In the genomic region with DNA sequence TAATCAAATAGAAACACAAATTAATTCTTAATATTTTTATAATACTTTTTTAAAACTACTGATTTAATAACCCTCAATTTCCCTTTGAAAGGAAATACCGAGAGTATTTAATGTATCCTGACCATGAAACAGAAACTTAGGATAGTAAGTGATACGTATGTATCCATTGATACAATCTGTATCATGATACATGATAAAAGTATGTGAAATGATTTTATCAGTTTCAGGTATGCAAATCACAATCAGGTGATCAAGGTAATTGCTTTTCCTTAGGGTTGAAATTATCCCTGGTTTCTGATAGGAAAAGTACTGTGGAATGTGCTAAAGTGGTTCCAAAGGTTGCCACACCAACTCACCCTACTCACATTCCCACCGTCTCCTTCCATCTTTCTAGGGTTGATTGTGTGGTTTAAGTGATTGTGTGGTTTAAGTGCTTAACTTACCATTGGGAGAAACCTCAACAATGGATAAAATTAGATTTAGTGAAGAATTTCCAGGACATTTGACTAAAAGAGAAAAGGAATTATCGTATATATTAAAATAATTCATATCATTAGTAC, we compare ENCODE assay signal across 22 cellular contexts.
DNase-seq lines count a peak whose midpoint lies in the region; ATAC-seq and TF ChIP-seq lines count a peak whose summit lies in the region.
"Had no signal": no experiment of that assay in that cellular context is flagged by ENCODE, and none has a peak within 500 bp of the region (broad histone marks: within the 10 kb centered on the region; RNA-seq: fewer than 3 reads in every experiment).

No MANE protein-coding gene starts in this region.

- intact Hi-C loops in IMR-90 (cut with micrococcal nuclease), result no loop called here

- no peak overlapping the region for H3K18ac ChIP-seq in IMR-90 (ENCODE audit: low read depth, low read length)

- WGBS in IMR-90 (ENCODE audit: extremely low coverage in 2 of 2, insufficient read length in 1 of 2), 2 experiments, result no CpG with 5 or more reads among the region's 4 CpGs

- DNase-seq in AG10803 (ENCODE audit: low read depth) (peak; percentile 17), IMR-90 (no peak), astrocyte of the hippocampus (ENCODE audit: low read depth, low spot score) (peak; percentile 50), osteocyte (ENCODE audit: extremely low spot score, unreplicated experiment) (no peak), hippocampal formation (lab: John Stamatoyannopoulos, UW) (no peak), T-helper 2 cell (no peak), substantia nigra (lab: John Stamatoyannopoulos, UW) (no peak)
- DNase-seq: CD4-positive, CD25-positive, alpha-beta regulatory T cell; DMS53; H7; NCI-H1092; NCI-H1417 treated with DMSO at 0.1 percent for 48 hours; NCI-H1694 treated with DMSO at 0.1 percent for 48 hours; NCI-H2081; NCI-H2227 treated with DMSO at 0.1 percent for 48 hours; NCI-H69; Right ventricle myocardium superior; RPMI8226 had no signal

- peak overlapping the region; percentile 48; the same call in 1 of the 3 replicates for H2BK15ac ChIP-seq in IMR-90 (ENCODE audit: low read depth, low read length)

- peaks cover 3% of the 10 kb centered on the region for H3K4me1 ChIP-seq in IMR-90 (ENCODE audit: control insufficient read depth, insufficient read depth, low read length)
- H3K4me1 ChIP-seq: BLaER1 had no signal

- no peak for TF ChIP-seq CTCF in AG10803 (conservative IDR thresholded peaks at IDR 0.05; ENCODE audit: low read length)
- TF ChIP-seq CTCF in IMR-90 (conservative IDR thresholded peaks at IDR 0.05; ENCODE audit: low read depth, low read length), result no peak
- TF ChIP-seq CTCF in osteocyte (IDR thresholded peaks at IDR 0.05), result no peak

- H3K27me3 ChIP-seq in IMR-90 (ENCODE audit: control insufficient read depth, insufficient read depth, low read length), result no peaks in the 10 kb centered on the region
- H3K27me3 ChIP-seq: BLaER1 had no signal

- TF ChIP-seq RAD21 in IMR-90 (IDR thresholded peaks at IDR 0.05; ENCODE audit: low read length), result no peak

- no peaks in the 10 kb centered on the region for H3K9me3 ChIP-seq in IMR-90 (ENCODE audit: control insufficient read depth, insufficient read depth, low read length)
- H3K9me3 ChIP-seq: BLaER1 had no signal

- peaks cover 1% of the 10 kb centered on the region for H3K36me3 Mint-ChIP-seq in osteocyte (ENCODE audit: unreplicated experiment)

- BruUV-seq in IMR-90 (replicated peaks; lab: Mats Ljungman, UMichigan), result no TSS peak

- no peak overlapping the region for H2AK9ac ChIP-seq in IMR-90 (replicated peaks; ENCODE audit: low read depth, low read length, poor library complexity)

- no peak overlapping the region for H4K91ac ChIP-seq in IMR-90 (ENCODE audit: insufficient read depth, low read depth, low read length)

- no peak overlapping the region for H3K4ac ChIP-seq in IMR-90 (ENCODE audit: low read depth, low read length)

- no peak overlapping the region; the same call in 1 of the 2 replicates for H2BK120ac ChIP-seq in IMR-90 (ENCODE audit: low read depth, low read length)

- H3K9me3 Mint-ChIP-seq in osteocyte (ENCODE audit: unreplicated experiment), result no peaks in the 10 kb centered on the region
- H3K9me3 Mint-ChIP-seq: IgD-negative memory B cell had no signal

- H3K56ac ChIP-seq in IMR-90 (ENCODE audit: extremely low read depth, insufficient read depth, low read length), result no peak overlapping the region

- H3K4me3 ChIP-seq in AG10803 (ENCODE audit: low read length) (no peak overlapping the region), IMR-90 (ENCODE audit: insufficient read depth, low read depth, low read length) (no peak overlapping the region)
- H3K4me3 ChIP-seq: BLaER1 had no signal

- H2BK20ac ChIP-seq in IMR-90 (ENCODE audit: low read depth, low read length), result 0 out of 2 replicates have a peak overlapping the region, but pooled peaks have one; percentile 32

- H4K5ac ChIP-seq in IMR-90 (ENCODE audit: low read depth, low read length), result no peak overlapping the region

- H3K14ac ChIP-seq in IMR-90 (replicated peaks; ENCODE audit: low read depth, low read length), result no peak overlapping the region

- no peak overlapping the region for H4K8ac ChIP-seq in IMR-90 (ENCODE audit: low read depth in 2 of 2, low read length in 2 of 2)

- H3K79me1 ChIP-seq in IMR-90 (ENCODE audit: low read depth in 1 of 2, low read length in 2 of 2), result no peaks in the 10 kb centered on the region

- H3K9ac ChIP-seq in IMR-90 (ENCODE audit: low read depth, low read length), result no peak overlapping the region
- H3K9ac ChIP-seq: BLaER1, KMS-11 had no signal

- no peaks in the 10 kb centered on the region for H3K27me3 Mint-ChIP-seq in osteocyte (ENCODE audit: unreplicated experiment)
- H3K27me3 Mint-ChIP-seq: CD4-positive, CD25-positive, alpha-beta regulatory T cell; IgD-negative memory B cell had no signal

- no peak overlapping the region for H3K23ac ChIP-seq in IMR-90 (ENCODE audit: low read depth, low read length)

- POLR2A ChIA-PET in IMR-90 (lab: Charles Lee; ENCODE audit: unreplicated experiment), result no interaction called here

- H3K27ac Mint-ChIP-seq in osteocyte (ENCODE audit: unreplicated experiment), result peak overlapping the region; percentile 35
- H3K27ac Mint-ChIP-seq: CD4-positive, CD25-positive, alpha-beta regulatory T cell; IgD-negative memory B cell had no signal

- no peak overlapping the region for H2AFZ ChIP-seq in IMR-90 (replicated peaks; ENCODE audit: low read length, poor library complexity)

- CTCF ChIA-PET in IMR-90 (lab: Yijun Ruan, JAX), result no interaction called here

- ATAC-seq in IMR-90 (ENCODE audit: low read depth), result no peak
- no peak for ATAC-seq in GM19452 (IDR thresholded peaks at IDR 0.05; ENCODE audit: unreplicated experiment)

- no peaks in the 10 kb centered on the region for H4K20me1 ChIP-seq in IMR-90 (ENCODE audit: insufficient read depth, low read length)
- H4K20me1 ChIP-seq: BLaER1 had no signal

- H3K27ac ChIP-seq in IMR-90 (ENCODE audit: insufficient read depth, low read length), result no peak overlapping the region
- H3K27ac ChIP-seq in substantia nigra (ENCODE audit: low read depth, low read length, poor library complexity, severe bottlenecking), result no peak overlapping the region
- H3K27ac ChIP-seq: BLaER1, KMS-11 had no signal

- H3K4me3 Mint-ChIP-seq in osteocyte (ENCODE audit: unreplicated experiment), result no peak overlapping the region
- H3K4me3 Mint-ChIP-seq: CD4-positive, CD25-positive, alpha-beta regulatory T cell; IgD-negative memory B cell had no signal

- no peak overlapping the region for H3K4me2 ChIP-seq in IMR-90 (ENCODE audit: low read depth, low read length)
- H3K4me2 ChIP-seq: BLaER1, KMS-11 had no signal

- in situ Hi-C loops in IMR-90 (cut with MboI; ENCODE audit: low sequenced_read_pairs), result no loop called here

- no peaks in the 10 kb centered on the region for H3K36me3 ChIP-seq in IMR-90 (ENCODE audit: control insufficient read depth, insufficient read depth, low read length)
- H3K36me3 ChIP-seq: BLaER1 had no signal

- dilution Hi-C loops in IMR-90 (cut with HindIII; ENCODE audit: low sequenced_read_pairs, unreplicated experiment), result no loop called here

- H3K4me1 Mint-ChIP-seq in osteocyte (ENCODE audit: unreplicated experiment), result peaks cover 32% of the 10 kb centered on the region

- TF ChIP-seq POLR2A in IMR-90 (IDR thresholded peaks at IDR 0.05; ENCODE audit: low read depth, low read length), result no peak

- no peak overlapping the region for H2AK5ac ChIP-seq in IMR-90 (ENCODE audit: low read depth, low read length)

- H3K9me1 ChIP-seq in IMR-90 (ENCODE audit: insufficient read depth, low read length), result peaks cover 3% of the 10 kb centered on the region

- no peak overlapping the region for H2BK5ac ChIP-seq in IMR-90 (ENCODE audit: low read depth, low read length, poor library complexity, severe bottlenecking)

TF ChIP-seq in IMR-90, 13 proteins besides CTCF, POLR2A, EP300 and RAD21:
- no peak for TF ChIP-seq BHLHE40 (IDR thresholded peaks at IDR 0.05; ENCODE audit: low read depth, low read length)

Comparison
In these comparisons a context has a peak if more than half of its experiments do, and no peak if none do; other contexts are left out.
1. DNase-seq: peak in AG10803 (single experiment) and astrocyte of the hippocampus (single experiment); none in IMR-90 (single experiment), osteocyte (single experiment), hippocampal formation (0 of 2), T-helper 2 cell (0 of 5) and substantia nigra (0 of 49).